19 cellular contexts compared by ENCODE assay signal in genomic region chr1:186792870-186793581, GRCh38. TPM values are rescaled to one million over a fixed set of nuclear protein-coding genes. Genes with fewer than 3 reads are reported as not detected.
DNase-seq lines count a peak whose midpoint lies in the region; ATAC-seq, FAIRE-seq and TF ChIP-seq lines count a peak whose summit lies in the region.
"Had no signal": no experiment of that assay in that cellular context is flagged by ENCODE, and none has a peak within 500 bp of the region (broad histone marks: within the 10 kb centered on the region; RNA-seq: fewer than 3 reads in every experiment).

No MANE protein-coding gene starts in this region.

- no peaks in the 10 kb centered on the region for H3K4me1 ChIP-seq in smooth muscle cell (ENCODE audit: low read depth)
- H3K4me1 ChIP-seq: esophagus muscularis mucosa, SJSA1 had no signal

- no peaks in the 10 kb centered on the region for H4K20me1 ChIP-seq in smooth muscle cell (ENCODE audit: low read depth)

- H3K9me3 ChIP-seq in smooth muscle cell (replicated peaks; ENCODE audit: low read depth), result no peaks in the 10 kb centered on the region
- H3K9me3 ChIP-seq: esophagus muscularis mucosa, SJSA1 had no signal

- H3K4me1 Mint-ChIP-seq in endothelial cell (ENCODE audit: unreplicated experiment), result no peaks in the 10 kb centered on the region

- peak; percentile 40 for ATAC-seq in GM21381 (IDR thresholded peaks at IDR 0.05; ENCODE audit: unreplicated experiment)
- ATAC-seq in GM21528 (IDR thresholded peaks at IDR 0.05; ENCODE audit: low FRiP score, unreplicated experiment), result no peak
- ATAC-seq: GM12878 had no signal

- H3K9me3 Mint-ChIP-seq in endothelial cell (ENCODE audit: unreplicated experiment), result no peaks in the 10 kb centered on the region

- H3K27me3 ChIP-seq in smooth muscle cell (ENCODE audit: low read depth), result no peaks in the 10 kb centered on the region
- H3K27me3 ChIP-seq: esophagus muscularis mucosa, SJSA1 had no signal

- H3K4me2 ChIP-seq in smooth muscle cell, result no peak overlapping the region

- DNase-seq in A172 (ENCODE audit: low spot score), result peak; percentile 55
- DNase-seq in HTR-8/SVneo (ENCODE audit: insufficient read length, low spot score), result peak; percentile 2
- DNase-seq in amniotic epithelial cell (ENCODE audit: low read depth), result peak; percentile 86
- DNase-seq in ACHN, result no peak
- no peak for DNase-seq in smooth muscle cell (lab: John Stamatoyannopoulos, UW; ENCODE audit: unreplicated experiment)
- DNase-seq in endothelial cell (ENCODE audit: low spot score), result no peak
- DNase-seq: activated CD4-positive, alpha-beta T cell treated with anti-CD3 and anti-CD28 coated beads for 1 hour; activated effector memory CD4-positive, alpha-beta T cell treated with anti-CD3 and anti-CD28 coated beads, Interleukin-2, amount 50 U/mL, for 16 hours; cerebellar nuclear complex; mesendoderm; NCI-H1436; NCI-H69; posterior cingulate gyrus had no signal

- no peak overlapping the region for H2AFZ ChIP-seq in smooth muscle cell (ENCODE audit: low read depth)

- TF ChIP-seq CTCF in smooth muscle cell (IDR thresholded peaks at IDR 0.05; ENCODE audit: borderline replicate concordance, insufficient read depth, poor library complexity, severe bottlenecking) (no peak), endothelial cell (IDR thresholded peaks at IDR 0.05; ENCODE audit: unreplicated experiment) (no peak)

- in situ Hi-C loops in ACHN (cut with HindIII; ENCODE audit: low pct_ligation_motif_present, low pct_unique_long_range_greater_than_20kb, low sequenced_read_pairs), result no loop called here

- H3K27ac ChIP-seq in smooth muscle cell (ENCODE audit: low read depth), result no peak overlapping the region
- H3K27ac ChIP-seq: esophagus muscularis mucosa, SJSA1 had no signal

- H3K36me3 ChIP-seq in smooth muscle cell (ENCODE audit: low read depth), result no peaks in the 10 kb centered on the region
- H3K36me3 ChIP-seq: esophagus muscularis mucosa, SJSA1 had no signal

- WGBS in smooth muscle cell (ENCODE audit: low lambda C conversion rate), result 74% methylated on average over 7 of the region's 7 CpGs

- no peaks in the 10 kb centered on the region for H3F3A ChIP-seq in smooth muscle cell (ENCODE audit: low read depth)

- H3K4me3 ChIP-seq in smooth muscle cell, result no peak overlapping the region
- H3K4me3 ChIP-seq: esophagus muscularis mucosa, GM12878, SJSA1 had no signal

- FAIRE-seq in HTR-8/SVneo (lab: Jason Lieb, UNC), result no peak
- FAIRE-seq: GM12878 had no signal

- no peak overlapping the region for H3K4me3 Mint-ChIP-seq in endothelial cell (ENCODE audit: unreplicated experiment)
- H3K4me3 Mint-ChIP-seq: stimulated activated naive CD8-positive, alpha-beta T cell treated with anti-CD3 and anti-CD28 coated beads, Interleukin-15, Interleukin-2, amounts not matched to agents 100 ng/mL and 50 ng/mL, for 24 hours had no signal

- no peaks in the 10 kb centered on the region for H3K27me3 Mint-ChIP-seq in endothelial cell (ENCODE audit: unreplicated experiment)

- no peak overlapping the region for H3K27ac Mint-ChIP-seq in endothelial cell (ENCODE audit: unreplicated experiment)
- H3K27ac Mint-ChIP-seq: stimulated activated naive CD8-positive, alpha-beta T cell treated with anti-CD3 and anti-CD28 coated beads, Interleukin-15, Interleukin-2, amounts not matched to agents 100 ng/mL and 50 ng/mL, for 24 hours had no signal

- no peaks in the 10 kb centered on the region for H3K79me2 ChIP-seq in smooth muscle cell (ENCODE audit: low read depth)

- no peaks in the 10 kb centered on the region for H3K36me3 Mint-ChIP-seq in endothelial cell (ENCODE audit: low read depth, unreplicated experiment)

- no peak overlapping the region for H3K9ac ChIP-seq in smooth muscle cell (ENCODE audit: low read depth)

RNA-seq across cellular contexts. Expression of gene PLA2G4A, which starts 35.7 kb away (rescaled TPM):
- 0.07 and 0.36 TPM in 2 replicates for total RNA-seq in A172 (2014; rRNA removed; shearing (Covaris generic))
- 7.8 and 11.8 TPM in 2 replicates for total RNA-seq in smooth muscle cell
- 3.3 and 3.9 TPM in 2 replicates for polyA plus RNA-seq in smooth muscle cell
- total RNA-seq in endothelial cell (ENCODE audit: unreplicated experiment), result 12.2 TPM

Comparison
In these comparisons a context has a peak if more than half of its experiments do, and no peak if none do; other contexts are left out.
1. DNase-seq: peak in A172 (single experiment), HTR-8/SVneo (single experiment) and amniotic epithelial cell (single experiment); none in ACHN (single experiment), smooth muscle cell (single experiment) and endothelial cell (single experiment).